10 cellular contexts compared by ENCODE assay signal in the genomic region with DNA sequence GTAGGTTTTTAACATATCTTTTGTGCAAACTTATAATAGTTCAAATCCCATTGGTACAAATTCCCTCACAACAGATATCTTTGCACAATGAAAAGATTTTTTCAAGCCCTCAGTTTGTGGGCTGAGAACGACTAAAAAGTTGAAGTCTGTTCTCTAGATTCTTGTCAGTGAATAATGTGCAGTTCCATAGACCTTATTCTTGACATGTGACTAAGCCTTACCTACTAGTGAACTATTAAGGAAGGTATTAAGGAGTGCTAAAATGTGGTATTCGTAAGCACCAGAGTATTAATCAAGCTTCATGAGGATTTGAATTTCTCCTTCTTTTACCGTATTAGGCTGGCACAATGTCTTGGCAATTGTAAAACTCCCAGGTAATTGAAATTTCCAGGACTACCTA.
A peak's percentile ranks its signal among the peaks of the same experiment; 100 is the strongest.
DNase-seq lines count a peak whose midpoint lies in the region; ATAC-seq and TF ChIP-seq lines count a peak whose summit lies in the region.
"Had no signal": no experiment of that assay in that cellular context is flagged by ENCODE, and none has a peak within 500 bp of the region (broad histone marks: within the 10 kb centered on the region; RNA-seq: fewer than 3 reads in every experiment).

No MANE protein-coding gene starts in this region.

- ATAC-seq in GM18861 (IDR thresholded peaks at IDR 0.05; ENCODE audit: unreplicated experiment): peak; percentile 8
- ATAC-seq in HG02938 (IDR thresholded peaks at IDR 0.05; ENCODE audit: unreplicated experiment): peak; percentile 15
- peak; percentile 33 for ATAC-seq in activated naive CD8-positive, alpha-beta T cell treated with anti-CD3 and anti-CD28 coated beads, Interleukin-2, amount 50 U/mL, for 24 hours
- ATAC-seq in HG03565 (IDR thresholded peaks at IDR 0.05; ENCODE audit: unreplicated experiment): no peak

- no peak overlapping the region for H3K4me3 Mint-ChIP-seq in activated naive CD8-positive, alpha-beta T cell treated with anti-CD3 and anti-CD28 coated beads, Interleukin-2, amount 50 U/mL, for 24 hours

- no peak for TF ChIP-seq CTCF in retinal pigment epithelial cell (conservative IDR thresholded peaks at IDR 0.05; ENCODE audit: low read depth, low read length)

- no peaks in the 10 kb centered on the region for H3K36me3 Mint-ChIP-seq in activated naive CD8-positive, alpha-beta T cell treated with anti-CD3 and anti-CD28 coated beads, Interleukin-2, amount 50 U/mL, for 24 hours (ENCODE audit: low read depth)

- peaks cover 62% of the 10 kb centered on the region for H3K4me1 Mint-ChIP-seq in activated naive CD8-positive, alpha-beta T cell treated with anti-CD3 and anti-CD28 coated beads, Interleukin-2, amount 50 U/mL, for 24 hours

- peaks cover 3% of the 10 kb centered on the region for H3K27me3 Mint-ChIP-seq in activated naive CD8-positive, alpha-beta T cell treated with anti-CD3 and anti-CD28 coated beads, Interleukin-2, amount 50 U/mL, for 24 hours

- H3K9me3 Mint-ChIP-seq in activated naive CD8-positive, alpha-beta T cell treated with anti-CD3 and anti-CD28 coated beads, Interleukin-2, amount 50 U/mL, for 24 hours: no peaks in the 10 kb centered on the region

- H3K4me3 ChIP-seq in retinal pigment epithelial cell (ENCODE audit: low read length): no peak overlapping the region
- H3K4me3 ChIP-seq: coronary artery, esophagus muscularis mucosa had no signal

- DNase-seq in activated naive CD8-positive, alpha-beta T cell treated with anti-CD3 and anti-CD28 coated beads, Interleukin-2, amount 50 U/mL, for 24 hours: no peak
- DNase-seq in retinal pigment epithelial cell (ENCODE audit: low read depth) (peak; percentile 48), T-helper 1 cell (no peak), 8988T (no peak)
- DNase-seq: stimulated activated CD4-positive, alpha-beta T cell treated with anti-CD3 and anti-CD28 coated beads, Interleukin-2, amount 100 ng/mL, for 48 hours had no signal

- H3K27ac Mint-ChIP-seq in activated naive CD8-positive, alpha-beta T cell treated with anti-CD3 and anti-CD28 coated beads, Interleukin-2, amount 50 U/mL, for 24 hours: no peak overlapping the region
